8 cellular contexts compared by ENCODE assay signal in genomic region chr11:70398834-70399680, GRCh38. TPM values are rescaled to one million over a fixed set of nuclear protein-coding genes. Genes with fewer than 3 reads are reported as not detected.
A peak's percentile ranks its signal among the peaks of the same experiment; 100 is the strongest.
DNase-seq lines count a peak whose midpoint lies in the region; ATAC-seq, FAIRE-seq and TF ChIP-seq lines count a peak whose summit lies in the region.

No MANE protein-coding gene starts in this region.

- H3K9me3 ChIP-seq in keratinocyte (ENCODE audit: control insufficient read depth, low read depth, low read length) (no peaks in the 10 kb centered on the region), subcutaneous abdominal adipose tissue (ENCODE audit: control insufficient read depth in 5 of 5, low read length in 5 of 5) (no peaks in the 10 kb centered on the region)

- H3K27ac ChIP-seq in adipose tissue (ENCODE audit: low read depth, low read length): peak overlapping the region; percentile 88
- peak overlapping the region; percentile 98 for H3K27ac ChIP-seq in keratinocyte (ENCODE audit: control insufficient read depth, insufficient read depth, low read length)
- peak overlapping the region; percentile 75 for H3K27ac ChIP-seq in subcutaneous abdominal adipose tissue (ENCODE audit: low read depth, low read length)

- peaks cover 16% of the 10 kb centered on the region for H3K9me1 ChIP-seq in keratinocyte (ENCODE audit: control insufficient read depth, extremely low read depth, insufficient read depth, low read length)

- H3K9me3 Mint-ChIP-seq in activated CD4-positive, alpha-beta memory T cell treated with anti-CD3 and anti-CD28 coated beads for 36 hours: no peaks in the 10 kb centered on the region
- no peaks in the 10 kb centered on the region for H3K9me3 Mint-ChIP-seq in activated CD4-positive, alpha-beta memory T cell treated with anti-CD3 and anti-CD28 coated beads, Interleukin-2, amount 10 ng/mL, durations not matched to agents 7 days and 5 days

- peak overlapping the region; percentile 97 for H3K9ac ChIP-seq in keratinocyte (ENCODE audit: control insufficient read depth, extremely low read depth, insufficient read depth, low read length)
- peak overlapping the region; percentile 52 to 88 (median 81) for H3K9ac ChIP-seq in subcutaneous abdominal adipose tissue (ENCODE audit: low read length in 5 of 5)

- TF ChIP-seq CTCF in keratinocyte (optimal IDR thresholded peaks at IDR 0.05 in 1 of 3, IDR thresholded peaks at IDR 0.05 in 1 of 3, conservative IDR thresholded peaks at IDR 0.05 in 1 of 3; ENCODE audit: extremely low read depth in 1 of 3, insufficient read depth in 2 of 3, low read length in 3 of 3): no peak

- peak; percentile 25 for DNase-seq in activated CD4-positive, alpha-beta memory T cell treated with anti-CD3 and anti-CD28 coated beads for 36 hours
- no peak for DNase-seq in activated CD4-positive, alpha-beta memory T cell treated with anti-CD3 and anti-CD28 coated beads, Interleukin-2, amount 10 ng/mL, durations not matched to agents 7 days and 5 days
- DNase-seq in keratinocyte (ENCODE audit: low read depth, low spot score): no peak
- DNase-seq in hepatic stellate cell (ENCODE audit: low spot score): no peak
- DNase-seq in mesenteric fat pad (ENCODE audit: low spot score): no peak

- H3K79me2 ChIP-seq in keratinocyte (ENCODE audit: control insufficient read depth, insufficient read depth, low read length): peaks cover 82% of the 10 kb centered on the region

- peak overlapping the region; percentile 71 for H3K4me3 Mint-ChIP-seq in activated CD4-positive, alpha-beta memory T cell treated with anti-CD3 and anti-CD28 coated beads for 36 hours
- H3K4me3 Mint-ChIP-seq in activated CD4-positive, alpha-beta memory T cell treated with anti-CD3 and anti-CD28 coated beads, Interleukin-2, amount 10 ng/mL, durations not matched to agents 7 days and 5 days: no peak overlapping the region

- no peak overlapping the region for H3K27ac Mint-ChIP-seq in activated CD4-positive, alpha-beta memory T cell treated with anti-CD3 and anti-CD28 coated beads for 36 hours
- H3K27ac Mint-ChIP-seq in activated CD4-positive, alpha-beta memory T cell treated with anti-CD3 and anti-CD28 coated beads, Interleukin-2, amount 10 ng/mL, durations not matched to agents 7 days and 5 days: no peak overlapping the region

- CTCF ChIA-PET in activated CD4-positive, alpha-beta memory T cell treated with anti-CD3 and anti-CD28 coated beads for 36 hours (lab: Charles Lee): no interaction called here
- CTCF ChIA-PET in activated CD4-positive, alpha-beta memory T cell treated with anti-CD3 and anti-CD28 coated beads, Interleukin-2, amount 10 ng/mL, durations not matched to agents 7 days and 5 days (lab: Charles Lee): no interaction called here

- H3K27me3 ChIP-seq in keratinocyte (ENCODE audit: control insufficient read depth, extremely low read depth, insufficient read depth, low read length): no peaks in the 10 kb centered on the region
- no peaks in the 10 kb centered on the region for H3K27me3 ChIP-seq in subcutaneous abdominal adipose tissue (ENCODE audit: control insufficient read depth in 5 of 5, insufficient read depth in 4 of 5, low read length in 5 of 5)

- peak overlapping the region; percentile 94 for H3K4me2 ChIP-seq in keratinocyte (ENCODE audit: control insufficient read depth, extremely low read depth, insufficient read depth, low read depth, low read length)

- no peak for ATAC-seq in GM18498 (IDR thresholded peaks at IDR 0.05; ENCODE audit: unreplicated experiment)

- intact Hi-C loops in activated CD4-positive, alpha-beta memory T cell treated with anti-CD3 and anti-CD28 coated beads for 36 hours (cut with micrococcal nuclease): loop anchor here (1.0 to 5.0 kb wide), 3 partner anchors 34 to 197 kb away; partner anchors contain the start of genes FADD and PPFIA1

- H2AFZ ChIP-seq in keratinocyte (ENCODE audit: control insufficient read depth, low read length): peak overlapping the region; percentile 66

- H3K36me3 ChIP-seq in keratinocyte (ENCODE audit: control insufficient read depth in 2 of 2, extremely low read depth in 1 of 2, insufficient read depth in 2 of 2, low read length in 2 of 2) (peaks cover 6 to 10% of the 10 kb centered on the region in 2 experiments), subcutaneous abdominal adipose tissue (ENCODE audit: control insufficient read depth in 5 of 5, insufficient read depth in 5 of 5, low read length in 5 of 5) (no peaks in the 10 kb centered on the region)

- POLR2A ChIA-PET in activated CD4-positive, alpha-beta memory T cell treated with anti-CD3 and anti-CD28 coated beads for 36 hours (lab: Charles Lee): interaction anchor here (1.5 kb wide), 1 partner anchor 25 kb away, joined by 6 read pairs; no protein-coding TSS in a partner anchor
- POLR2A ChIA-PET in activated CD4-positive, alpha-beta memory T cell treated with anti-CD3 and anti-CD28 coated beads, Interleukin-2, amount 10 ng/mL, durations not matched to agents 7 days and 5 days (lab: Charles Lee): interaction anchor here (0.8 to 1.1 kb wide), 2 partner anchors 34 to 129 kb away, joined by 3 to 4 read pairs; no protein-coding TSS in a partner anchor

- peaks cover 31% of the 10 kb centered on the region for H4K20me1 ChIP-seq in keratinocyte (ENCODE audit: control insufficient read depth, extremely low read depth, insufficient read depth, low read length)

- peaks cover 29% of the 10 kb centered on the region for H3K4me1 Mint-ChIP-seq in activated CD4-positive, alpha-beta memory T cell treated with anti-CD3 and anti-CD28 coated beads for 36 hours (ENCODE audit: low read depth)
- H3K4me1 Mint-ChIP-seq in activated CD4-positive, alpha-beta memory T cell treated with anti-CD3 and anti-CD28 coated beads, Interleukin-2, amount 10 ng/mL, durations not matched to agents 7 days and 5 days: peaks cover 21% of the 10 kb centered on the region

- H3K4me1 ChIP-seq in keratinocyte (ENCODE audit: control insufficient read depth, extremely low read depth, insufficient read depth, low read length) (peaks cover 25% of the 10 kb centered on the region), subcutaneous abdominal adipose tissue (ENCODE audit: control insufficient read depth in 5 of 5, insufficient read depth in 5 of 5, low read length in 5 of 5) (peaks cover 8 to 36% (median 32%) of the 10 kb centered on the region in 5 donors)

- H3K4me3 ChIP-seq in keratinocyte (ENCODE audit: control insufficient read depth in 2 of 3, extremely low read depth in 1 of 3, insufficient read depth in 2 of 3, low read depth in 1 of 3, low read length in 3 of 3) (peak overlapping the region; percentile 60 to 97 (median 95)), subcutaneous abdominal adipose tissue (ENCODE audit: low read depth in 1 of 5, low read length in 5 of 5) (peak overlapping the region; percentile 79 to 83 (median 81))

- peak; percentile 49 for FAIRE-seq in keratinocyte (lab: Jason Lieb, UNC)

- peaks cover 24% of the 10 kb centered on the region for H3K27me3 Mint-ChIP-seq in activated CD4-positive, alpha-beta memory T cell treated with anti-CD3 and anti-CD28 coated beads for 36 hours
- H3K27me3 Mint-ChIP-seq in activated CD4-positive, alpha-beta memory T cell treated with anti-CD3 and anti-CD28 coated beads, Interleukin-2, amount 10 ng/mL, durations not matched to agents 7 days and 5 days: peaks cover 59% of the 10 kb centered on the region

- dilution Hi-C loops in keratinocyte (cut with MboI; ENCODE audit: extremely low pct_ligation_motif_present, low sequenced_read_pairs): no loop called here

- peaks cover 2% of the 10 kb centered on the region for H3K36me3 Mint-ChIP-seq in activated CD4-positive, alpha-beta memory T cell treated with anti-CD3 and anti-CD28 coated beads for 36 hours
- H3K36me3 Mint-ChIP-seq in activated CD4-positive, alpha-beta memory T cell treated with anti-CD3 and anti-CD28 coated beads, Interleukin-2, amount 10 ng/mL, durations not matched to agents 7 days and 5 days (ENCODE audit: low read depth): no peaks in the 10 kb centered on the region

- 0 to 2% (median 1%) methylated on average over 42 of the region's 42 CpGs for WGBS in adipose tissue, 3 donors

RNA-seq across cellular contexts. Expression of gene CTTN, which starts 0.7 kb away (rescaled TPM):
- 10 to 100 TPM; 49.6 to 52.6 TPM for total RNA-seq in activated CD4-positive, alpha-beta memory T cell treated with anti-CD3 and anti-CD28 coated beads for 36 hours
- 1 to 10 TPM; 1.7 to 1.9 TPM for total RNA-seq in activated CD4-positive, alpha-beta memory T cell treated with anti-CD3 and anti-CD28 coated beads, Interleukin-2, amount 10 ng/mL, durations not matched to agents 7 days and 5 days
- polyA plus RNA-seq in adipose tissue (100 to 1,000 TPM in 1 of 3 donors, 10 to 100 TPM in 2; 64.6 to 120 (median 97.7) TPM), keratinocyte (184 to 221 TPM (median 195 TPM) in 3 replicates)
- polyA plus RNA-seq in keratinocyte (2011; ENCODE audit: low read depth): 508 TPM
- 131 and 183 TPM in 2 replicates for polyA plus RNA-seq in keratinocyte (2011; cell fraction: cytosol; rRNA removed)
- polyA plus RNA-seq in keratinocyte (2011; cell fraction: nucleus; rRNA removed): 780 and 817 TPM in 2 replicates
- 230 and 284 TPM in 2 replicates for polyA plus RNA-seq in keratinocyte (2012; ENCODE audit: low replicate concordance)
- polyA minus RNA-seq in keratinocyte: 209 to 373 TPM (median 276 TPM) in 3 replicates
- 229 TPM for polyA minus RNA-seq in keratinocyte (2011; cell fraction: cytosol; rRNA and poly(A)+ RNA removed)
- 205 and 311 TPM in 2 replicates for polyA minus RNA-seq in keratinocyte (2011; cell fraction: nucleus; rRNA and poly(A)+ RNA removed)
- 232 TPM for total RNA-seq in mesenteric fat pad

Comparison
In these comparisons a context has a peak if more than half of its experiments do, and no peak if none do; other contexts are left out.
1. RNA of gene CTTN, which starts 0.7 kb away (total RNA-seq): 232 TPM in mesenteric fat pad (single experiment) and 49.6 to 52.6 TPM in activated CD4-positive, alpha-beta memory T cell treated with anti-CD3 and anti-CD28 coated beads for 36 hours; 1.7 to 1.9 TPM in activated CD4-positive, alpha-beta memory T cell treated with anti-CD3 and anti-CD28 coated beads, Interleukin-2, amount 10 ng/mL, durations not matched to agents 7 days and 5 days; every median in the first group is over 10 times any median in the second.
2. Peak in every context shown above with its lines, with median percentiles within 50 percentile points of each other: H3K27ac ChIP-seq.